ENCODE assay signal across 14 cellular contexts in the genomic region with DNA sequence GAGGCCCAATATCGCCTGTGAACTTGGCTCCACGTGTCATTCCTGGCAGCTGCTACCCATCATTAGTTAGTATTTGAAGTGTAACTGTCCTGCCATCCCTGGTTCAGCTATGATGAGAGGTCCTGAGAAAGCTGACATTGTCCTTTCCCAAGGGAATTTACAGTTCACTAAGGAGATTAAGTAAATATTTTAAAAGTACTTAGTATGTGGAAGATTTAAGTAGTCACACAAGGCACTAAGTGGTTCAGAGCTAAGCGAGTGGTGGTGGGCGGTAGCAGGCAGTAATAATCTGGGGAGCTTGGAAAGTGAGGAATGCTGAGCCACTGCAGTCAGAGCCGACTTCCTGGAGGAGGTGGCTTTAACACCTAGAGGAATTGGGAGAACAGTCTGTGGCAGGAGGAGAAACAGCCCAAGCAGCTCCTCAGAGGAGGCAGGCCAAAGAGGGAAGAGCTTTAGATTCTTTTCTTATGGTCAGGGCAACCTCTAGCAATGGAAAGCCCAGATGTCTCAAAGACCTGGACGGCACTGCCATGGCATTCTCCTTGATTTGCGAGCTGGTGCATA.
A peak's percentile ranks its signal among the peaks of the same experiment; 100 is the strongest.
DNase-seq lines count a peak whose midpoint lies in the region; ATAC-seq, FAIRE-seq and TF ChIP-seq lines count a peak whose summit lies in the region.
"Had no signal": no experiment of that assay in that cellular context is flagged by ENCODE, and none has a peak within 500 bp of the region (broad histone marks: within the 10 kb centered on the region; RNA-seq: fewer than 3 reads in every experiment).

No MANE protein-coding gene starts in this region.

- H3K4me1 ChIP-seq in HepG2 (ENCODE audit: insufficient read depth, low read length) (peaks cover 39% of the 10 kb centered on the region), right lobe of liver (no peaks in the 10 kb centered on the region), mesenchymal stem cell (ENCODE audit: control insufficient read depth, insufficient read depth, low read depth, low read length) (no peaks in the 10 kb centered on the region)

- H4K20me1 ChIP-seq in HepG2 (ENCODE audit: insufficient read depth, low read length): no peaks in the 10 kb centered on the region

- no peak for TF ChIP-seq RAD21 in HepG2 (CRISPR knock-in tag; IDR thresholded peaks at IDR 0.05)

- no peak for TF ChIP-seq CTCF in HepG2 (CRISPR knock-in tag; IDR thresholded peaks at IDR 0.05)
- TF ChIP-seq CTCF in right lobe of liver (IDR thresholded peaks at IDR 0.05): no peak
- TF ChIP-seq CTCF in WERI-Rb-1 (IDR thresholded peaks at IDR 0.05; ENCODE audit: low read depth, low read length): no peak
- TF ChIP-seq CTCF in endothelial cell (IDR thresholded peaks at IDR 0.05; ENCODE audit: unreplicated experiment): no peak
- TF ChIP-seq CTCF in Calu3 (IDR thresholded peaks at IDR 0.05; ENCODE audit: unreplicated experiment): no peak

- H4K91ac ChIP-seq in mesenchymal stem cell (ENCODE audit: low read length): no peak overlapping the region

- H2BK120ac ChIP-seq in mesenchymal stem cell (ENCODE audit: low read depth, low read length): no peak overlapping the region

- POLR2A ChIA-PET in HepG2 (lab: Yijun Ruan, JAX): interaction anchor here (0.9 kb wide), 1 partner anchor 200 kb away, joined by 3 read pairs; no protein-coding TSS in a partner anchor

- TF ChIP-seq EP300 in HepG2 (IDR thresholded peaks at IDR 0.05; ENCODE audit: low read depth in 2 of 2, low read length in 2 of 2) (no peak), HepG2 (CRISPR knock-in tag; IDR thresholded peaks at IDR 0.05; ENCODE audit: borderline replicate concordance) (no peak)

- H3K9me3 ChIP-seq in HepG2 (ENCODE audit: low read length): no peaks in the 10 kb centered on the region
- no peaks in the 10 kb centered on the region for H3K9me3 ChIP-seq in right lobe of liver
- no peaks in the 10 kb centered on the region for H3K9me3 ChIP-seq in WERI-Rb-1 (ENCODE audit: severe bottlenecking)
- H3K9me3 ChIP-seq in mesenchymal stem cell (ENCODE audit: control insufficient read depth, low read length): no peaks in the 10 kb centered on the region

- peak overlapping the region; percentile 34 for H2BK15ac ChIP-seq in mesenchymal stem cell (ENCODE audit: low read depth, poor library complexity, severe bottlenecking)

- H3K4me2 ChIP-seq in HepG2 (ENCODE audit: low read depth, low read length): no peak overlapping the region
- no peak overlapping the region for H3K4me2 ChIP-seq in mesenchymal stem cell (ENCODE audit: low read length, poor library complexity, severe bottlenecking)

- H2AFZ ChIP-seq in HepG2 (ENCODE audit: low read length) (no peak overlapping the region), mesenchymal stem cell (ENCODE audit: low read depth, low read length) (no peak overlapping the region)

- H3K27ac ChIP-seq in HepG2 (ENCODE audit: extremely low read length, insufficient read depth, low read length) (peak overlapping the region; percentile 39), right lobe of liver (no peak overlapping the region), WERI-Rb-1 (no peak overlapping the region), mesenchymal stem cell (ENCODE audit: low read length, poor library complexity, severe bottlenecking) (no peak overlapping the region)

- no peak overlapping the region for H3K4ac ChIP-seq in mesenchymal stem cell (ENCODE audit: low read depth in 1 of 2, low read length in 2 of 2)

- H3K27ac Mint-ChIP-seq in endothelial cell (ENCODE audit: unreplicated experiment) (no peak overlapping the region), Calu3 (ENCODE audit: unreplicated experiment) (no peak overlapping the region)
- H3K27ac Mint-ChIP-seq: B cell; CD4-positive, alpha-beta T cell; HFFc6 had no signal

- BruUV-seq in HepG2 (replicated peaks; lab: Mats Ljungman, UMichigan) (no TSS peak), Calu3 (replicated peaks; lab: Mats Ljungman, UMichigan) (no TSS peak)

- H2BK5ac ChIP-seq in mesenchymal stem cell (ENCODE audit: low read depth, low read length, poor library complexity, severe bottlenecking): no peak overlapping the region

- H3K4me1 Mint-ChIP-seq in endothelial cell (ENCODE audit: unreplicated experiment): no peaks in the 10 kb centered on the region
- no peaks in the 10 kb centered on the region for H3K4me1 Mint-ChIP-seq in Calu3 (ENCODE audit: low read depth, unreplicated experiment)
- H3K4me1 Mint-ChIP-seq: B cell had no signal

- no peak for FAIRE-seq in HepG2 (lab: Jason Lieb, UNC)

- H3K27me3 ChIP-seq in HepG2 (ENCODE audit: control insufficient read depth in 1 of 2, insufficient read depth in 2 of 2, low read length in 2 of 2) (no peaks in the 10 kb centered on the region), right lobe of liver (no peaks in the 10 kb centered on the region), WERI-Rb-1 (ENCODE audit: insufficient read depth, low read depth, severe bottlenecking) (no peaks in the 10 kb centered on the region), mesenchymal stem cell (ENCODE audit: control insufficient read depth in 1 of 2, insufficient read depth in 1 of 2, low read length in 2 of 2) (peaks cover 0 to 6% of the 10 kb centered on the region in 2 experiments)

- H3K9me3 Mint-ChIP-seq in endothelial cell (ENCODE audit: unreplicated experiment) (no peaks in the 10 kb centered on the region), Calu3 (ENCODE audit: low read depth, unreplicated experiment) (peaks cover 4% of the 10 kb centered on the region)
- H3K9me3 Mint-ChIP-seq: HFFc6 had no signal

- intact Hi-C loops in HepG2 (cut with micrococcal nuclease; ENCODE audit: unreplicated experiment) (no loop called here), right lobe of liver (cut with DNase I) (no loop called here), Calu3 (cut with micrococcal nuclease; ENCODE audit: unreplicated experiment) (no loop called here)

- no peak overlapping the region for H3K18ac ChIP-seq in mesenchymal stem cell (ENCODE audit: low read depth in 1 of 2, low read length in 2 of 2)

- H3K9ac ChIP-seq in HepG2 (ENCODE audit: insufficient read depth, low read depth, low read length) (no peak overlapping the region), mesenchymal stem cell (ENCODE audit: low read length) (no peak overlapping the region)

- no peak overlapping the region for H3K14ac ChIP-seq in mesenchymal stem cell (ENCODE audit: low read length in 2 of 2)

- in situ Hi-C loops in HepG2 (cut with HindIII; ENCODE audit: extremely low pct_ligation_motif_present, low pct_unique_long_range_greater_than_20kb): no loop called here

- H2AK5ac ChIP-seq in mesenchymal stem cell (ENCODE audit: low read length, severe bottlenecking): no peak overlapping the region

- WGBS in HepG2 (ENCODE audit: low lambda C conversion rate): 92% methylated on average over 7 of the region's 7 CpGs
- 85% methylated on average over 4 of the region's 7 CpGs for WGBS in right lobe of liver (ENCODE audit: insufficient coverage, low coverage, low lambda C conversion rate, missing lambda C conversion rate)
- 64% methylated on average over 7 of the region's 7 CpGs for WGBS in mesenchymal stem cell

- H3K4me3 ChIP-seq in HepG2 (replicated peaks in 1 of 3; ENCODE audit: insufficient read depth in 1 of 3, low read depth in 2 of 3, low read length in 3 of 3) (no peak overlapping the region), right lobe of liver (no peak overlapping the region), WERI-Rb-1 (ENCODE audit: low read depth, low read length) (no peak overlapping the region), mesenchymal stem cell (ENCODE audit: insufficient read depth in 1 of 2, low read depth in 1 of 2, low read length in 2 of 2) (no peak overlapping the region)

- H3K79me2 ChIP-seq in HepG2 (ENCODE audit: insufficient read depth, low read length): no peaks in the 10 kb centered on the region

- H3K79me1 ChIP-seq in mesenchymal stem cell (replicated peaks; ENCODE audit: low read length, poor library complexity, severe bottlenecking): no peaks in the 10 kb centered on the region

- ATAC-seq in HepG2 (peak; percentile 23; the same call in 1 of the 3 replicates), right lobe of liver (no peak)

- TF ChIP-seq POLR2A in HepG2 (IDR thresholded peaks at IDR 0.05; ENCODE audit: insufficient read depth in 1 of 2, low read depth in 2 of 2, low read length in 2 of 2) (no peak), right lobe of liver (IDR thresholded peaks at IDR 0.05) (no peak)

- H3K4me3 Mint-ChIP-seq in endothelial cell (ENCODE audit: unreplicated experiment): no peak overlapping the region
- H3K4me3 Mint-ChIP-seq in Calu3 (ENCODE audit: low read depth, unreplicated experiment): no peak overlapping the region
- H3K4me3 Mint-ChIP-seq: B cell; CD4-positive, alpha-beta T cell; HFFc6 had no signal

- H3K27me3 Mint-ChIP-seq in endothelial cell (ENCODE audit: unreplicated experiment) (no peaks in the 10 kb centered on the region), Calu3 (ENCODE audit: unreplicated experiment) (peaks cover 35% of the 10 kb centered on the region)
- H3K27me3 Mint-ChIP-seq: CD4-positive, alpha-beta T cell had no signal

- CTCF ChIA-PET in HepG2 (lab: Yijun Ruan, JAX; ENCODE audit: low intra/inter-chr PET ratio, low total read pairs): no interaction called here
- CTCF ChIA-PET in Calu3 (lab: Charles Lee): interaction anchor here (0.5 kb wide), 1 partner anchor 168 kb away, joined by 4 read pairs; no protein-coding TSS in a partner anchor

- no peak overlapping the region for H2BK12ac ChIP-seq in mesenchymal stem cell (ENCODE audit: low read length in 2 of 2)

- H3K23ac ChIP-seq in mesenchymal stem cell (ENCODE audit: low read length in 2 of 2): no peak overlapping the region

- H3K36me3 ChIP-seq in HepG2 (replicated peaks in 1 of 2; ENCODE audit: control insufficient read depth in 1 of 2, insufficient read depth in 2 of 2, low read length in 2 of 2) (no peaks in the 10 kb centered on the region), right lobe of liver (no peaks in the 10 kb centered on the region), WERI-Rb-1 (no peaks in the 10 kb centered on the region), mesenchymal stem cell (ENCODE audit: control insufficient read depth in 1 of 2, insufficient read depth in 2 of 2, low read depth in 1 of 2, low read length in 2 of 2) (no peaks in the 10 kb centered on the region)

- DNase-seq in HepG2 (ENCODE audit: low spot score): no peak
- no peak for DNase-seq in right lobe of liver
- peak; percentile 68 for DNase-seq in WERI-Rb-1
- DNase-seq in mesenchymal stem cell: peak; percentile 86
- DNase-seq in activated effector memory CD4-positive, alpha-beta T cell treated with anti-CD3 and anti-CD28 coated beads, Interleukin-2, amount 50 U/mL, for 16 hours: no peak
- no peak for DNase-seq in endothelial cell (ENCODE audit: low spot score)
- DNase-seq in activated CD8-positive, alpha-beta memory T cell treated with anti-CD3 and anti-CD28 coated beads, Interleukin-2, amount 50 U/mL, for 48 hours: no peak
- no peak for DNase-seq in Calu3
- DNase-seq: C1 segment of cervical spinal cord; CD4-positive, alpha-beta T cell; GF-D8; HCEC 1CT; HFFc6 had no signal

- H4K8ac ChIP-seq in mesenchymal stem cell (ENCODE audit: low read length): no peak overlapping the region

- no peaks in the 10 kb centered on the region for H3K36me3 Mint-ChIP-seq in endothelial cell (ENCODE audit: low read depth, unreplicated experiment)
- no peaks in the 10 kb centered on the region for H3K36me3 Mint-ChIP-seq in Calu3 (ENCODE audit: insufficient read depth, unreplicated experiment)

TF ChIP-seq in HepG2, 621 proteins besides CTCF, POLR2A, EP300 and RAD21:
- TF ChIP-seq TRIM24 (CRISPR knock-in tag; IDR thresholded peaks at IDR 0.05) (no peak), ZFP36 (IDR thresholded peaks at IDR 0.05; ENCODE audit: borderline replicate concordance, low read depth, low read length, partially characterized antibody) (peak; percentile 20)
TF ChIP-seq in HepG2: peak in this region for 1.

Comparison
In these comparisons a context has a peak if more than half of its experiments do, and no peak if none do; other contexts are left out.
1. DNase-seq: peak in WERI-Rb-1 (single experiment) and mesenchymal stem cell (single experiment); none in HepG2 (single experiment), right lobe of liver (0 of 3), activated effector memory CD4-positive, alpha-beta T cell treated with anti-CD3 and anti-CD28 coated beads, Interleukin-2, amount 50 U/mL, for 16 hours (single experiment), endothelial cell (single experiment), activated CD8-positive, alpha-beta memory T cell treated with anti-CD3 and anti-CD28 coated beads, Interleukin-2, amount 50 U/mL, for 48 hours (single experiment) and Calu3 (single experiment).